Comparison of ENCODE assay signal across 11 cellular contexts in the genomic region with DNA sequence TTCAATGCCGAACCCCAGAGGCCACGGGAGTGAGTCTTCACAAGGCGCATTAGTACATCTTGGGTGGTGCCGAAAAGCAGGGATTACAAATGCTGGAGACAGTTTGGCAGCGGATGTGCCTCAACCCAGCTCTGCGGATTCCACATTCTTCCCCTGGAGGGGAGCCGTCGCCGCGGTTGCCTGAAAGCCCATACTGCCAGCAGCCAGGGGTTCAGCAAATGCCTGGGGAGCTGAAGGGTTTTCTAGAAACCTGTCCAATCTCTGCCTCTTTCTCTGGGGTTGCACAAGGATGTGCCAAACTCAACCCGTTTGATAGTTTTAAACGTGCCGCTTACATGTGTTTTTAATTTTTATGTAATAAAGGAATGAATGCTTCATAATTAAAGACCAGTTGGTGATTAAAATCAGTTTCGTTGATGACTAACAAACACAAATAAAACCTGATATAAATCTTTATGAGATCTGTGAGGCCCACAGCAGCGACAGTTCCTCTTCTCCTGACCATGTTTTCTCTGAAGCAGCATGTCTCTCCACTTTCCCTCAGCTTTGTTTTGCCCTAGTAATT.
DNase-seq lines count a peak whose midpoint lies in the region; ATAC-seq and TF ChIP-seq lines count a peak whose summit lies in the region.
"Had no signal": no experiment of that assay in that cellular context is flagged by ENCODE, and none has a peak within 500 bp of the region (broad histone marks: within the 10 kb centered on the region; RNA-seq: fewer than 3 reads in every experiment).

No MANE protein-coding gene starts in this region.

- H3K23ac ChIP-seq in neuronal stem cell (ENCODE audit: low read depth, low read length, poor library complexity) = no peak overlapping the region

- peaks cover 6% of the 10 kb centered on the region for H3K27me3 Mint-ChIP-seq in activated CD8-positive, alpha-beta memory T cell treated with anti-CD3 and anti-CD28 coated beads, Interleukin-2, amount 10 ng/mL, durations not matched to agents 7 days and 5 days

- no peaks in the 10 kb centered on the region; the same call in 1 of the 2 replicates for H3K9me3 ChIP-seq in PC-3 (ENCODE audit: low read length)
- H3K9me3 ChIP-seq in neuronal stem cell (replicated peaks in 1 of 2; ENCODE audit: control insufficient read depth in 2 of 2, insufficient read depth in 1 of 2, low read depth in 1 of 2, low read length in 2 of 2) = peaks cover 0 to 15% of the 10 kb centered on the region in 2 donors

- no peak overlapping the region for H2AK5ac ChIP-seq in neuronal stem cell (ENCODE audit: low read depth, low read length)

- H3F3A ChIP-seq in PC-3 (ENCODE audit: low read length, unreplicated experiment) = no peaks in the 10 kb centered on the region

- H2BK15ac ChIP-seq in neuronal stem cell (ENCODE audit: low read length) = no peak overlapping the region

- H3K4me3 ChIP-seq in PC-3 (ENCODE audit: low read length) (no peak overlapping the region), neuronal stem cell (ENCODE audit: low read length in 2 of 2) (no peak overlapping the region)

- H3K27me3 ChIP-seq in PC-3 (ENCODE audit: low read length) (no peaks in the 10 kb centered on the region), neuronal stem cell (ENCODE audit: control insufficient read depth in 3 of 3, insufficient read depth in 3 of 3, low read depth in 1 of 3, low read length in 3 of 3) (no peaks in the 10 kb centered on the region)

- no peak overlapping the region for H4K91ac ChIP-seq in neuronal stem cell (ENCODE audit: low read depth, low read length, poor library complexity)

- H2AFZ ChIP-seq in PC-3 (ENCODE audit: low read length) (no peak overlapping the region), neuronal stem cell (ENCODE audit: low read length) (peak overlapping the region; percentile 90)

- TF ChIP-seq CTCF in C4-2B (conservative IDR thresholded peaks at IDR 0.05) (no peak), PC-3 (conservative IDR thresholded peaks at IDR 0.05; ENCODE audit: low read depth, low read length) (no peak)

- ATAC-seq in PC-3 (peak; percentile 36), GM21717 (IDR thresholded peaks at IDR 0.05; ENCODE audit: unreplicated experiment) (no peak), left colon (no peak)
- no peak for ATAC-seq in activated CD8-positive, alpha-beta memory T cell treated with anti-CD3 and anti-CD28 coated beads, Interleukin-2, amount 10 ng/mL, durations not matched to agents 7 days and 5 days
- ATAC-seq: stimulated activated naive CD8-positive, alpha-beta T cell treated with anti-CD3 and anti-CD28 coated beads, Interleukin-15, Interleukin-2, amounts not matched to agents 100 U/mL and 50 U/mL, for 24 hours had no signal

- H3K79me1 ChIP-seq in neuronal stem cell (ENCODE audit: low read depth, low read length) = no peaks in the 10 kb centered on the region

- no peak overlapping the region for H2BK120ac ChIP-seq in neuronal stem cell (ENCODE audit: low read depth, low read length)

- no peak overlapping the region for H3K4ac ChIP-seq in neuronal stem cell (ENCODE audit: low read length)

- H3K9me2 ChIP-seq in PC-3 (replicated peaks; ENCODE audit: low read length) = no peaks in the 10 kb centered on the region

- peaks cover 6% of the 10 kb centered on the region for H3K9me3 Mint-ChIP-seq in activated CD8-positive, alpha-beta memory T cell treated with anti-CD3 and anti-CD28 coated beads, Interleukin-2, amount 10 ng/mL, durations not matched to agents 7 days and 5 days (ENCODE audit: low read depth)

- no CpG with 5 or more reads among the region's 15 CpGs for WGBS in neuronal stem cell (ENCODE audit: extremely low coverage in 2 of 2, insufficient read length in 2 of 2, insufficient replicate concordance in 1 of 2), 2 donors

- H3K4me1 ChIP-seq in PC-3 (ENCODE audit: insufficient read depth, low read length) (no peaks in the 10 kb centered on the region; the same call in 1 of the 2 replicates), neuronal stem cell (ENCODE audit: control insufficient read depth in 2 of 2, insufficient read depth in 1 of 2, low read depth in 1 of 2, low read length in 2 of 2) (peaks cover 15 to 27% of the 10 kb centered on the region in 2 donors)

- H3K4me1 Mint-ChIP-seq in activated CD8-positive, alpha-beta memory T cell treated with anti-CD3 and anti-CD28 coated beads, Interleukin-2, amount 10 ng/mL, durations not matched to agents 7 days and 5 days = no peaks in the 10 kb centered on the region

- H4K8ac ChIP-seq in neuronal stem cell (ENCODE audit: low read depth, low read length) = no peak overlapping the region

- no TSS peak for BruUV-seq in PC-3 (replicated peaks; lab: Mats Ljungman, UMichigan)

- no peak overlapping the region for H3K18ac ChIP-seq in neuronal stem cell (ENCODE audit: low read length)

- no peaks in the 10 kb centered on the region for H3K79me2 ChIP-seq in PC-3 (ENCODE audit: low read length)

- no peak overlapping the region for H2BK12ac ChIP-seq in neuronal stem cell (ENCODE audit: low read length)

- no peak overlapping the region for H3K4me2 ChIP-seq in PC-3 (ENCODE audit: low read length)
- H3K4me2 ChIP-seq in neuronal stem cell (ENCODE audit: insufficient read depth, low read length, poor library complexity, severe bottlenecking) = peak overlapping the region; percentile 40

- H4K20me1 ChIP-seq in PC-3 (ENCODE audit: low read length) = no peaks in the 10 kb centered on the region

- no peak overlapping the region for H2BK5ac ChIP-seq in neuronal stem cell (ENCODE audit: low read length)

- H3K27ac Mint-ChIP-seq in activated CD8-positive, alpha-beta memory T cell treated with anti-CD3 and anti-CD28 coated beads, Interleukin-2, amount 10 ng/mL, durations not matched to agents 7 days and 5 days = no peak overlapping the region
- H3K27ac Mint-ChIP-seq: activated naive CD8-positive, alpha-beta T cell treated with anti-CD3 and anti-CD28 coated beads for 36 hours had no signal

- H3K36me3 Mint-ChIP-seq in activated CD8-positive, alpha-beta memory T cell treated with anti-CD3 and anti-CD28 coated beads, Interleukin-2, amount 10 ng/mL, durations not matched to agents 7 days and 5 days = peaks cover 9% of the 10 kb centered on the region

- no peak overlapping the region for H3K14ac ChIP-seq in neuronal stem cell (ENCODE audit: low read length)

- H3K36me3 ChIP-seq in PC-3 (ENCODE audit: low read depth, low read length) (no peaks in the 10 kb centered on the region), neuronal stem cell (replicated peaks in 1 of 2; ENCODE audit: control insufficient read depth in 2 of 2, insufficient read depth in 2 of 2, low read length in 2 of 2) (no peaks in the 10 kb centered on the region)

- DNase-seq in PC-3 (no peak), fibroblast of peridontal ligament (ENCODE audit: extremely low read depth) (peak; percentile 92), neuronal stem cell (ENCODE audit: low spot score) (no peak), NCI-H2107 (lab: John Stamatoyannopoulos, UW) (no peak), left colon (no peak)
- no peak for DNase-seq in activated CD8-positive, alpha-beta memory T cell treated with anti-CD3 and anti-CD28 coated beads, Interleukin-2, amount 10 ng/mL, durations not matched to agents 7 days and 5 days
- DNase-seq: activated naive CD8-positive, alpha-beta T cell treated with anti-CD3 and anti-CD28 coated beads for 36 hours; NCI-H526; stimulated activated naive CD8-positive, alpha-beta T cell treated with anti-CD3 and anti-CD28 coated beads, Interleukin-15, Interleukin-2, amounts not matched to agents 100 U/mL and 50 U/mL, for 24 hours had no signal

- H3K4me3 Mint-ChIP-seq in activated CD8-positive, alpha-beta memory T cell treated with anti-CD3 and anti-CD28 coated beads, Interleukin-2, amount 10 ng/mL, durations not matched to agents 7 days and 5 days = no peak overlapping the region
- H3K4me3 Mint-ChIP-seq: activated naive CD8-positive, alpha-beta T cell treated with anti-CD3 and anti-CD28 coated beads for 36 hours had no signal

- CTCF ChIA-PET in PC-3 (lab: Charles Lee) = no interaction called here
- CTCF ChIA-PET in activated CD8-positive, alpha-beta memory T cell treated with anti-CD3 and anti-CD28 coated beads, Interleukin-2, amount 10 ng/mL, durations not matched to agents 7 days and 5 days (lab: Charles Lee) = interaction anchor here (1.0 kb wide), 1 partner anchor 25 kb away, joined by 3 read pairs; no protein-coding TSS in a partner anchor

- intact Hi-C loops in PC-3 (cut with micrococcal nuclease) = no loop called here
- intact Hi-C loops in left colon (cut with DNase I, micrococcal nuclease) = no loop called here

- H3K27ac ChIP-seq in C4-2B (0 out of 2 replicates have a peak overlapping the region, but pooled peaks have one; percentile 11), PC-3 (ENCODE audit: low read length) (no peak overlapping the region), neuronal stem cell (replicated peaks; ENCODE audit: low read length) (peak overlapping the region; percentile 16)

- POLR2A ChIA-PET in PC-3 (lab: Charles Lee; ENCODE audit: unreplicated experiment) = no interaction called here

- H3K9ac ChIP-seq in PC-3 (ENCODE audit: low read length) (no peak overlapping the region), neuronal stem cell (ENCODE audit: low read depth, low read length, poor library complexity) (no peak overlapping the region)
